Comparison of ENCODE assay signal across 8 cellular contexts in genomic region chr21:44153889-44154228, GRCh38. TPM values are rescaled to one million over a fixed set of nuclear protein-coding genes. Genes with fewer than 3 reads are reported as not detected.
DNase-seq lines count a peak whose midpoint lies in the region; ATAC-seq lines count a peak whose summit lies in the region.
"Not testable (repeated sequence)": the region's sequence is repeated elsewhere in the genome, so short reads cannot be mapped to it uniquely, and the experiment has no call there.

No MANE protein-coding gene starts in this region.

- not testable (repeated sequence) for H3K27ac Mint-ChIP-seq in CD4-positive, CD25-positive, alpha-beta regulatory T cell; T-cell; effector memory CD8-positive, alpha-beta T cell; memory B cell

- H3K27ac ChIP-seq in CD4-positive, CD25-positive, alpha-beta regulatory T cell (ENCODE audit: insufficient read depth, low read length, poor library complexity, severe bottlenecking) = peak overlapping the region; percentile 41

- not testable (repeated sequence) for H3K4me1 Mint-ChIP-seq in CD4-positive, CD25-positive, alpha-beta regulatory T cell; T-cell; effector memory CD8-positive, alpha-beta T cell (ENCODE audit: low read depth in 2 of 2); memory B cell

- H3K9me3 Mint-ChIP-seq in CD4-positive, CD25-positive, alpha-beta regulatory T cell; T-cell; effector memory CD8-positive, alpha-beta T cell; memory B cell: not testable (repeated sequence)

- not testable (repeated sequence) for H3K4me3 Mint-ChIP-seq in CD4-positive, CD25-positive, alpha-beta regulatory T cell; T-cell; effector memory CD8-positive, alpha-beta T cell; memory B cell

- peak; percentile 26 to 38 for ATAC-seq in CD4-positive, CD25-positive, alpha-beta regulatory T cell (ENCODE audit: low read depth in 2 of 2)
- ATAC-seq in T-cell (replicated peaks in 1 of 4) (peak; percentile 16 to 52 (median 24)), memory B cell (ENCODE audit: low read depth) (peak; percentile 42)
- peak; percentile 28 for ATAC-seq in effector memory CD8-positive, alpha-beta T cell (replicated peaks)

- H3K36me3 Mint-ChIP-seq in CD4-positive, CD25-positive, alpha-beta regulatory T cell; T-cell; effector memory CD8-positive, alpha-beta T cell (ENCODE audit: insufficient read depth); memory B cell: not testable (repeated sequence)

- not testable (repeated sequence) for H3K4me1 ChIP-seq in CD4-positive, CD25-positive, alpha-beta regulatory T cell (ENCODE audit: control insufficient read depth, insufficient read depth, low read length, poor library complexity, severe bottlenecking)

- H3K27me3 ChIP-seq in CD4-positive, CD25-positive, alpha-beta regulatory T cell (ENCODE audit: control insufficient read depth, insufficient read depth, low read length) = not testable (repeated sequence)

- not testable (repeated sequence) for H3K27me3 Mint-ChIP-seq in CD4-positive, CD25-positive, alpha-beta regulatory T cell; T-cell; effector memory CD8-positive, alpha-beta T cell; memory B cell

- not testable (repeated sequence) for H3K36me3 ChIP-seq in CD4-positive, CD25-positive, alpha-beta regulatory T cell (ENCODE audit: control insufficient read depth, insufficient read depth, low read length)

- CTCF ChIA-PET in T-cell (lab: Charles Lee) = not testable (repeated sequence)

- POLR2A ChIA-PET in T-cell (lab: Charles Lee) = not testable (repeated sequence)

- peak in 2 of 3 donors; percentile 2 to 3 for DNase-seq in CD4-positive, CD25-positive, alpha-beta regulatory T cell
- DNase-seq in T-cell = peak in 10 of 34 experiments; percentile 0 to 21 (median 4)
- peak; percentile 61 to 69 for DNase-seq in activated CD4-positive, alpha-beta T cell treated with anti-CD3 and anti-CD28 coated beads, Interleukin-2, amount 50 U/mL, for 48 hours
- peak; percentile 45 for DNase-seq in activated T-helper 9 cell treated with anti-CD3 and anti-CD28 coated beads, Interleukin-2, amount 50 U/mL, for 16 hours (ENCODE audit: low read depth)
- DNase-seq in effector memory CD8-positive, alpha-beta T cell; memory B cell (ENCODE audit: low spot score in 2 of 2): not testable (repeated sequence)
- DNase-seq in stimulated activated CD4-positive, alpha-beta T cell treated with anti-CD3 and anti-CD28 coated beads, Interleukin-12 subunit alpha, Interleukin-12 subunit beta, amount 100 ng/mL, for 4 hours = peak; percentile 42
- DNase-seq in stimulated activated CD4-positive, alpha-beta T cell treated with anti-CD3 and anti-CD28 coated beads, TNF-alpha, amount 100 ng/mL, for 48 hours (ENCODE audit: low read depth in 3 of 3) = peak in 2 of 3 donors; percentile 23 to 62

- H3K9me3 ChIP-seq in CD4-positive, CD25-positive, alpha-beta regulatory T cell (ENCODE audit: control insufficient read depth in 2 of 2, low read length in 2 of 2) = not testable (repeated sequence)

- not testable (repeated sequence) for H3K4me3 ChIP-seq in CD4-positive, CD25-positive, alpha-beta regulatory T cell (ENCODE audit: low read depth, low read length)

RNA-seq across cellular contexts. Expression of gene GATD3, which starts 20.4 kb away (rescaled TPM):
- total RNA-seq in CD4-positive, CD25-positive, alpha-beta regulatory T cell = 32.1 TPM
- 10 to 100 TPM in 2 of 4 donors, 1 to 10 TPM in 2; 3.9 to 51.4 (median 27.6) TPM for polyA plus RNA-seq in CD4-positive, CD25-positive, alpha-beta regulatory T cell
- 10 to 100 TPM; 12.3 to 75.0 (median 21.1) TPM for total RNA-seq in T-cell

RNA-seq across cellular contexts. Expression of gene PWP2, which starts 46.7 kb away (rescaled TPM):
- 17.6 TPM for total RNA-seq in CD4-positive, CD25-positive, alpha-beta regulatory T cell
- 10 to 100 TPM in 1 of 4 donors, 1 to 10 TPM in 1, under 1 TPM in 2; 0.78 to 15.7 (median 4.1) TPM for polyA plus RNA-seq in CD4-positive, CD25-positive, alpha-beta regulatory T cell
- 10 to 100 TPM in 4 of 5 donors, 1 to 10 TPM in 1; 8.9 to 39.3 (median 12.3) TPM for total RNA-seq in T-cell
